ENCODE assay signal across 8 cellular contexts in genomic region chr17:18038861-18039534, GRCh38. TPM values are rescaled to one million over a fixed set of nuclear protein-coding genes. Genes with fewer than 3 reads are reported as not detected.
DNase-seq lines count a peak whose midpoint lies in the region; ATAC-seq and TF ChIP-seq lines count a peak whose summit lies in the region.

Gene ATPAF2, minus strand, starts transcription at chr17:18039168. Its CDS starts 155 bp downstream, at chr17:18039013.
Gene GID4, plus strand, starts transcription at chr17:18039408. Its CDS starts 57 bp downstream, at chr17:18039465.

- peak; percentile 91 for ATAC-seq in HG02610 (IDR thresholded peaks at IDR 0.05; ENCODE audit: unreplicated experiment)
- ATAC-seq in SK-N-SH treated with all-trans-retinoic acid at 6 μM for 48 hours: peak; percentile 94
- ATAC-seq in activated naive CD4-positive, alpha-beta T cell treated with anti-CD3 and anti-CD28 coated beads, Interleukin-2, amount 50 U/mL, for 72 hours: peak; percentile 93
- ATAC-seq in omental fat pad (ENCODE audit: low FRiP score): peak; percentile 97

- peak; percentile 30 for TF ChIP-seq POLR2A in GM10847 (IDR thresholded peaks at IDR 0.05; ENCODE audit: extremely low read depth, insufficient read length)

- H3K27ac Mint-ChIP-seq in activated naive CD4-positive, alpha-beta T cell treated with anti-CD3 and anti-CD28 coated beads, Interleukin-2, amount 50 U/mL, for 72 hours: peak within 1 kb of the TSS; percentile 93 to 97

- TF ChIP-seq CTCF in omental fat pad (IDR thresholded peaks at IDR 0.05): no peak

- peak within 1 kb of the TSS; percentile 47 for H3K27ac ChIP-seq in temporal lobe (ENCODE audit: low read depth, low read length)

- DNase-seq in NCI-H1092 treated with DMSO at 0.1 percent for 48 hours (lab: John Stamatoyannopoulos, UW): peak; percentile 93
- DNase-seq in activated naive CD4-positive, alpha-beta T cell treated with anti-CD3 and anti-CD28 coated beads, Interleukin-2, amount 50 U/mL, for 72 hours (ENCODE audit: low spot score in 2 of 2): peak; percentile 99 to 100
- peak; percentile 99 for DNase-seq in glomerular visceral epithelial cell (ENCODE audit: extremely low spot score)
- peak; percentile 98 for DNase-seq in omental fat pad (ENCODE audit: low spot score)

- H3K9me3 Mint-ChIP-seq in activated naive CD4-positive, alpha-beta T cell treated with anti-CD3 and anti-CD28 coated beads, Interleukin-2, amount 50 U/mL, for 72 hours: no peaks in the 10 kb centered on the region

- peaks cover 21 to 24% of the 10 kb centered on the region in 2 donors for H3K36me3 Mint-ChIP-seq in activated naive CD4-positive, alpha-beta T cell treated with anti-CD3 and anti-CD28 coated beads, Interleukin-2, amount 50 U/mL, for 72 hours

TF ChIP-seq in SK-N-SH treated with all-trans-retinoic acid at 6 μM for 48 hours, 23 proteins besides CTCF, POLR2A, EP300 and RAD21:
- TF ChIP-seq ISL1 (CRISPR knock-in tag; IDR thresholded peaks at IDR 0.05) (no peak), TSHZ2 (CRISPR knock-in tag; IDR thresholded peaks at IDR 0.05) (no peak), ZNF8 (CRISPR knock-in tag; IDR thresholded peaks at IDR 0.05) (no peak), GLIS3 (CRISPR knock-in tag; IDR thresholded peaks at IDR 0.05) (no peak)
TF ChIP-seq in SK-N-SH treated with all-trans-retinoic acid at 6 μM for 48 hours: peak in this region for 0.

RNA-seq across cellular contexts. Expression of gene ATPAF2, which starts in this region (rescaled TPM):
- 10 to 100 TPM; 32.2 to 35.0 TPM for total RNA-seq in activated naive CD4-positive, alpha-beta T cell treated with anti-CD3 and anti-CD28 coated beads, Interleukin-2, amount 50 U/mL, for 72 hours
- 10 to 100 TPM in 2 of 4 donors, 1 to 10 TPM in 2; 9.5 to 18.4 (median 13.1) TPM for total RNA-seq in omental fat pad
- 25.6 TPM for total RNA-seq in temporal lobe

RNA-seq across cellular contexts. Expression of gene GID4, which starts in this region (rescaled TPM):
- 1 to 10 TPM; 5.8 to 8.1 TPM for total RNA-seq in activated naive CD4-positive, alpha-beta T cell treated with anti-CD3 and anti-CD28 coated beads, Interleukin-2, amount 50 U/mL, for 72 hours
- total RNA-seq in omental fat pad (10 to 100 TPM in 3 of 4 donors, 1 to 10 TPM in 1; 9.8 to 20.2 (median 10.5) TPM), temporal lobe (7.4 TPM)

Comparison
In these comparisons a context has a peak if more than half of its experiments do, and no peak if none do; other contexts are left out.
1. Peak in every context shown above with its lines: DNase-seq, ATAC-seq and H3K27ac ChIP-seq.